ENCODE assay signal across 11 cellular contexts in genomic region chrX:68989865-68990606, GRCh38.
DNase-seq lines count a peak whose midpoint lies in the region; ATAC-seq, FAIRE-seq and TF ChIP-seq lines count a peak whose summit lies in the region.
"Had no signal": no experiment of that assay in that cellular context is flagged by ENCODE, and none has a peak within 500 bp of the region (broad histone marks: within the 10 kb centered on the region; RNA-seq: fewer than 3 reads in every experiment).

No MANE protein-coding gene starts in this region.

- H3K36me3 ChIP-seq in H1 (ENCODE audit: control insufficient read depth in 2 of 4, insufficient read depth in 4 of 4, low read length in 3 of 4) (no peaks in the 10 kb centered on the region), mesenchymal stem cell (ENCODE audit: control insufficient read depth in 1 of 2, insufficient read depth in 2 of 2, low read depth in 1 of 2, low read length in 2 of 2) (no peaks in the 10 kb centered on the region)
- H3K36me3 ChIP-seq: thoracic aorta had no signal

- TF ChIP-seq EP300 in H1 (IDR thresholded peaks at IDR 0.05; ENCODE audit: borderline replicate concordance in 1 of 2, low read depth in 2 of 2, low read length in 2 of 2) = no peak; a peak in 1 of 3 replicates

- H3K4ac ChIP-seq in H1 (replicated peaks; ENCODE audit: insufficient read length, low read depth, low read length) (peak overlapping the region; percentile 75), mesenchymal stem cell (ENCODE audit: low read depth in 1 of 2, low read length in 2 of 2) (peak overlapping the region; percentile 86 to 91)

- H2BK15ac ChIP-seq in H1 (ENCODE audit: low read length) (no peak overlapping the region), mesenchymal stem cell (ENCODE audit: low read depth, poor library complexity, severe bottlenecking) (peak overlapping the region; percentile 17)

- H3K9me3 ChIP-seq in H1 (ENCODE audit: insufficient read depth in 2 of 2, low read depth in 1 of 2, low read length in 1 of 2) (no peaks in the 10 kb centered on the region), mesenchymal stem cell (ENCODE audit: control insufficient read depth, low read length) (no peaks in the 10 kb centered on the region)
- H3K9me3 ChIP-seq: thoracic aorta had no signal

- H4K8ac ChIP-seq in H1 (ENCODE audit: extremely low read depth, insufficient read depth, low read length) (no peak overlapping the region), mesenchymal stem cell (ENCODE audit: low read length) (peak overlapping the region; percentile 91)

- H3K9ac ChIP-seq in H1 (replicated peaks in 1 of 4; ENCODE audit: extremely low read depth in 1 of 4, low read depth in 3 of 4, low read length in 3 of 4) = no peak overlapping the region
- no peak overlapping the region for H3K9ac ChIP-seq in mesenchymal stem cell (ENCODE audit: low read length)

- no peaks in the 10 kb centered on the region for H4K20me1 ChIP-seq in H1 (replicated peaks in 1 of 2; ENCODE audit: control insufficient read depth in 1 of 2, insufficient read depth in 2 of 2, low read length in 2 of 2)

- peak; percentile 8 for DNase-seq in activated CD4-positive, alpha-beta T cell treated with anti-CD3 and anti-CD28 coated beads, Interleukin-2, amount 10 ng/mL, durations not matched to agents 24 days and 14 days
- no peak for DNase-seq in activated CD4-positive, alpha-beta T cell treated with anti-CD3 and anti-CD28 coated beads, Interleukin-2, amount 50 U/mL, for 48 hours
- DNase-seq in H1 (ENCODE audit: low read depth in 1 of 2, low spot score in 2 of 2) (peak; percentile 29 to 58), mesenchymal stem cell (peak; percentile 79), D721Med (ENCODE audit: insufficient read length, low spot score) (no peak)
- no peak for DNase-seq in activated CD4-positive, alpha-beta T cell treated with anti-CD3 and anti-CD28 coated beads for 48 hours
- DNase-seq: ACHN, NCI-H2171 treated with DMSO at 0.1 percent for 48 hours had no signal

- no peak overlapping the region for H2BK120ac ChIP-seq in H1 (replicated peaks; ENCODE audit: low read depth, low read length)
- peak overlapping the region; percentile 42 for H2BK120ac ChIP-seq in mesenchymal stem cell (ENCODE audit: low read depth, low read length)

- H3K27me3 ChIP-seq in H1 (replicated peaks in 1 of 4; ENCODE audit: control insufficient read depth in 3 of 4, extremely low read depth in 1 of 4, insufficient read depth in 3 of 4, low read length in 3 of 4) = no peaks in the 10 kb centered on the region; a peak in 1 of 7 replicates
- H3K27me3 ChIP-seq in mesenchymal stem cell (ENCODE audit: control insufficient read depth in 1 of 2, insufficient read depth in 1 of 2, low read length in 2 of 2) = peaks cover 0 to 86% of the 10 kb centered on the region in 2 experiments

- H3K4me3 ChIP-seq in H1 (ENCODE audit: extremely low read depth in 1 of 4, insufficient read depth in 2 of 4, low read depth in 3 of 4, low read length in 4 of 4) (no peak overlapping the region), mesenchymal stem cell (ENCODE audit: insufficient read depth in 1 of 2, low read depth in 1 of 2, low read length in 2 of 2) (no peak overlapping the region)
- H3K4me3 ChIP-seq: thoracic aorta had no signal

- intact Hi-C loops in activated CD4-positive, alpha-beta T cell treated with anti-CD3 and anti-CD28 coated beads, Interleukin-2, amount 10 ng/mL, durations not matched to agents 24 days and 14 days (cut with micrococcal nuclease) = no loop called here

- H2AFZ ChIP-seq in H1 (ENCODE audit: low read length) (no peak overlapping the region), mesenchymal stem cell (ENCODE audit: low read depth, low read length) (no peak overlapping the region)

- H3K23ac ChIP-seq in H1 (ENCODE audit: insufficient read length) (no peak overlapping the region), mesenchymal stem cell (ENCODE audit: low read length in 2 of 2) (no peak overlapping the region)

- H3K9me3 Mint-ChIP-seq in activated CD4-positive, alpha-beta T cell treated with anti-CD3 and anti-CD28 coated beads, Interleukin-2, amount 10 ng/mL, durations not matched to agents 24 days and 14 days = no peaks in the 10 kb centered on the region

- no peak; a peak in 1 of 4 replicates for TF ChIP-seq RAD21 in H1 (IDR thresholded peaks at IDR 0.05 in 1 of 2, conservative IDR thresholded peaks at IDR 0.05 in 1 of 2; ENCODE audit: low read depth in 2 of 2, low read length in 2 of 2)

- TF ChIP-seq CTCF in H1 (IDR thresholded peaks at IDR 0.05; ENCODE audit: control extremely low read depth in 1 of 3, insufficient read depth in 1 of 3, low read depth in 1 of 3, low read length in 3 of 3) (no peak), D721Med (IDR thresholded peaks at IDR 0.05; ENCODE audit: insufficient read depth, missing control alignments) (no peak)

- H3K79me1 ChIP-seq in H1 (ENCODE audit: low read depth, low read length) = no peaks in the 10 kb centered on the region
- no peaks in the 10 kb centered on the region for H3K79me1 ChIP-seq in mesenchymal stem cell (replicated peaks; ENCODE audit: low read length, poor library complexity, severe bottlenecking)

- H3K27me3 Mint-ChIP-seq in activated CD4-positive, alpha-beta T cell treated with anti-CD3 and anti-CD28 coated beads, Interleukin-2, amount 10 ng/mL, durations not matched to agents 24 days and 14 days = no peaks in the 10 kb centered on the region

- H3K4me2 ChIP-seq in H1 (ENCODE audit: insufficient read depth in 1 of 2, low read depth in 2 of 2, low read length in 2 of 2) (no peak overlapping the region), mesenchymal stem cell (ENCODE audit: low read length, poor library complexity, severe bottlenecking) (no peak overlapping the region)

- no peaks in the 10 kb centered on the region for H3K23me2 ChIP-seq in H1 (ENCODE audit: low read depth, low read length)

- H3K14ac ChIP-seq in H1 (ENCODE audit: insufficient read length) (no peak overlapping the region), mesenchymal stem cell (ENCODE audit: low read length in 2 of 2) (peak overlapping the region in 1 of 2 experiments; percentile 60)

- H3K27ac ChIP-seq in H1 (ENCODE audit: low read depth, low read length) (no peak overlapping the region; the same call in 1 of the 2 replicates), mesenchymal stem cell (ENCODE audit: low read length, poor library complexity, severe bottlenecking) (peak overlapping the region; percentile 49)

- H2AK5ac ChIP-seq in H1 (ENCODE audit: low read depth, low read length) (no peak overlapping the region; the same call in 1 of the 2 replicates), mesenchymal stem cell (ENCODE audit: low read length, severe bottlenecking) (no peak overlapping the region)

- H3K27ac Mint-ChIP-seq in activated CD4-positive, alpha-beta T cell treated with anti-CD3 and anti-CD28 coated beads, Interleukin-2, amount 10 ng/mL, durations not matched to agents 24 days and 14 days = no peak overlapping the region

- CTCF ChIA-PET in H1 (lab: Charles Lee; ENCODE audit: partially characterized antibody) = interaction anchor here (0.7 to 2.0 kb wide), 6 partner anchors 12 to 293 kb away, joined by 3 to 5 read pairs (median 4); no protein-coding TSS in a partner anchor

- no peak overlapping the region for H3K4me3 Mint-ChIP-seq in activated CD4-positive, alpha-beta T cell treated with anti-CD3 and anti-CD28 coated beads, Interleukin-2, amount 10 ng/mL, durations not matched to agents 24 days and 14 days

- 52% methylated on average over 5 of the region's 17 CpGs; no CpG with 5 or more reads in 1 of the 2 experiments for whole genome bisulfite sequencing in H1 (ENCODE audit: extremely low coverage in 1 of 2, insufficient coverage in 1 of 2, insufficient read length in 1 of 2, insufficient replicate concordance in 2 of 2, low coverage in 1 of 2, low lambda C conversion rate in 2 of 2, missing lambda C conversion rate in 1 of 2), 2 experiments
- 6% methylated on average over 14 of the region's 17 CpGs for WGBS in mesenchymal stem cell

- H3K36me3 Mint-ChIP-seq in activated CD4-positive, alpha-beta T cell treated with anti-CD3 and anti-CD28 coated beads, Interleukin-2, amount 10 ng/mL, durations not matched to agents 24 days and 14 days (ENCODE audit: low read depth) = no peaks in the 10 kb centered on the region

- FAIRE-seq in H1 (lab: Jason Lieb, UNC) (peak; percentile 77), D721Med (lab: Jason Lieb, UNC) (no peak)

- TF ChIP-seq POLR2A in H1 (IDR thresholded peaks at IDR 0.05; ENCODE audit: control extremely low read depth in 1 of 2, low read depth in 2 of 2, low read length in 2 of 2) = no peak

- H2BK5ac ChIP-seq in H1 (ENCODE audit: low read depth, low read length) = no peak overlapping the region
- no peak overlapping the region for H2BK5ac ChIP-seq in mesenchymal stem cell (ENCODE audit: low read depth, low read length, poor library complexity, severe bottlenecking)

- no peak overlapping the region for H2BK20ac ChIP-seq in H1 (ENCODE audit: low read length)

- no peak overlapping the region for H4K91ac ChIP-seq in H1 (replicated peaks; ENCODE audit: insufficient read length, low read length)
- H4K91ac ChIP-seq in mesenchymal stem cell (ENCODE audit: low read length) = no peak overlapping the region

- H3K4me1 Mint-ChIP-seq in activated CD4-positive, alpha-beta T cell treated with anti-CD3 and anti-CD28 coated beads, Interleukin-2, amount 10 ng/mL, durations not matched to agents 24 days and 14 days = no peaks in the 10 kb centered on the region

- H2BK12ac ChIP-seq in H1 (ENCODE audit: low read depth, low read length) (no peak overlapping the region), mesenchymal stem cell (ENCODE audit: low read length in 2 of 2) (peak overlapping the region; percentile 47 to 83)

- ATAC-seq in GM19035 (IDR thresholded peaks at IDR 0.05; ENCODE audit: unreplicated experiment) (no peak), HG02642 (IDR thresholded peaks at IDR 0.05; ENCODE audit: poor library complexity, unreplicated experiment) (no peak)

- POLR2A ChIA-PET in H1 (lab: Charles Lee; ENCODE audit: partially characterized antibody) = interaction anchor here (0.7 kb wide), 2 partner anchors 109 to 158 kb away, joined by 3 read pairs; no protein-coding TSS in a partner anchor

- H3K56ac ChIP-seq in H1 (replicated peaks; ENCODE audit: insufficient read length, low read depth, low read length) = no peak overlapping the region

- H3K79me2 ChIP-seq in H1 (ENCODE audit: control insufficient read depth in 1 of 2, insufficient read depth in 2 of 2, low read length in 2 of 2) = no peaks in the 10 kb centered on the region

- H3K18ac ChIP-seq in H1 (ENCODE audit: extremely low read depth, low read length) (peak overlapping the region; percentile 60), mesenchymal stem cell (ENCODE audit: low read depth in 1 of 2, low read length in 2 of 2) (peak overlapping the region; percentile 61 to 95)

- no peak overlapping the region for H4K5ac ChIP-seq in H1 (ENCODE audit: insufficient read length, low read depth, low read length)

- H3K4me1 ChIP-seq in H1 (replicated peaks in 1 of 4; ENCODE audit: control insufficient read depth in 3 of 4, insufficient read depth in 4 of 4, low read length in 3 of 4) (peaks cover 1 to 13% (median 4%) of the 10 kb centered on the region in 4 experiments; a peak in 6 of 7 replicates), mesenchymal stem cell (ENCODE audit: control insufficient read depth, insufficient read depth, low read depth, low read length) (peaks cover 10% of the 10 kb centered on the region)

TF ChIP-seq in H1, 55 proteins besides CTCF, POLR2A, EP300 and RAD21 (continues in another document):
- TF ChIP-seq CTBP2 (IDR thresholded peaks at IDR 0.05; ENCODE audit: borderline replicate concordance, insufficient read depth, insufficient read length, low read length) = peak; percentile 50

Comparison
In these comparisons a context has a peak if more than half of its experiments do, and no peak if none do; other contexts are left out.
1. DNase-seq: peak in activated CD4-positive, alpha-beta T cell treated with anti-CD3 and anti-CD28 coated beads, Interleukin-2, amount 10 ng/mL, durations not matched to agents 24 days and 14 days (single experiment), H1 (2 of 2) and mesenchymal stem cell (single experiment); none in activated CD4-positive, alpha-beta T cell treated with anti-CD3 and anti-CD28 coated beads, Interleukin-2, amount 50 U/mL, for 48 hours (0 of 2), D721Med (single experiment) and activated CD4-positive, alpha-beta T cell treated with anti-CD3 and anti-CD28 coated beads for 48 hours (single experiment).